ENCODE assay signal across 32 cellular contexts in the genomic region with DNA sequence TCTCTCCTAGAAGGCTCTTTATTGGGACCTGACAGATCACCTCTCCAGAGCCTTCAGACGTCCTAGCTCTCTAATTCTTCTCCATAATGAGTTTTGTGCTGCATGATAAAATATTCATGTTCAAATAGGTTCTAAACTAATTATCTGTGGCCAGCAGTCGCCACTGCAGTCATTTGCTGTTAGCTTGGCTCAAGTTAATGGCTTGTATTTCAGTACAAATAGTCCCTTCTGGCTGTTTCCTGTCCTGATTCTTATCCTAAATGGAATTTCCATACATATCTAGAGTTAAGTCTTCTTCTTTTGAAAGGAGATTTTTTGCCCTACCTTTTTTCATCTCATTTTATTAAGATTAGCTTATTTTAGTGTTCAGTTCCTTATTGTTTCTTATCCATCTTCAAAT.
"Had no signal": no experiment of that assay in that cellular context is flagged by ENCODE, and none has a peak within 500 bp of the region (broad histone marks: within the 10 kb centered on the region; RNA-seq: fewer than 3 reads in every experiment).

No MANE protein-coding gene starts in this region.

- H3K27ac Mint-ChIP-seq: activated B cell treated with CpG ODN at 0.5 μM for 24 hours; activated CD4-positive, alpha-beta memory T cell treated with anti-CD3 and anti-CD28 coated beads for 36 hours; activated CD4-positive, alpha-beta T cell treated with anti-CD3 and anti-CD28 coated beads for 36 hours; activated CD4-positive, alpha-beta T cell treated with anti-CD3 and anti-CD28 coated beads, Interleukin-2, amount 10 ng/mL, durations not matched to agents 24 days and 14 days; activated CD8-positive, alpha-beta memory T cell treated with anti-CD3 and anti-CD28 coated beads, Interleukin-2, amount 10 ng/mL, durations not matched to agents 7 days and 5 days; activated CD8-positive, alpha-beta T cell treated with anti-CD3 and anti-CD28 coated beads, Interleukin-2, amount 10 ng/mL, durations not matched to agents 7 days and 5 days; activated naive CD4-positive, alpha-beta T cell treated with anti-CD3 and anti-CD28 coated beads, Interleukin-2, amount 10 ng/mL, durations not matched to agents 7 days and 5 days; activated naive CD4-positive, alpha-beta T cell treated with anti-CD3 and anti-CD28 coated beads, Interleukin-2, amount 50 U/mL, for 72 hours; activated naive CD8-positive, alpha-beta T cell treated with anti-CD3 and anti-CD28 coated beads, Interleukin-2, amount 10 ng/mL, durations not matched to agents 7 days and 5 days; activated T-cell treated with anti-CD3 and anti-CD28 coated beads, Interleukin-2, amount 50 U/mL, for 72 hours; dendritic cell treated with granulocyte-macrophage colony-stimulating factor and Interleukin-4, amounts not matched to agents 40 ng/mL and 50 ng/mL, for 4 days; effector memory CD8-positive, alpha-beta T cell; T-helper 17 cell; T-helper 2 cell treated with Interferon-gamma antibody and Interleukin-4, amounts not matched to agents 5 μg/mL and 100 μg/mL, for 36 hours had no signal

- H3K9me3 ChIP-seq: ascending aorta, esophagus muscularis mucosa, gastrocnemius medialis, heart right ventricle had no signal

- ATAC-seq: activated CD4-positive, alpha-beta T cell treated with anti-CD3 and anti-CD28 coated beads for 36 hours; activated CD4-positive, CD25-positive, alpha-beta regulatory T cell treated with anti-CD3 and anti-CD28 coated beads, Interleukin-2, amount 50 U/mL, for 24 hours; activated CD8-positive, alpha-beta memory T cell treated with anti-CD3 and anti-CD28 coated beads, Interleukin-2, amount 10 ng/mL, durations not matched to agents 7 days and 5 days; activated CD8-positive, alpha-beta T cell treated with anti-CD3 and anti-CD28 coated beads, Interleukin-2, amount 10 ng/mL, durations not matched to agents 7 days and 5 days; activated naive CD4-positive, alpha-beta T cell treated with anti-CD3 and anti-CD28 coated beads, Interleukin-2, amount 50 U/mL, for 72 hours; activated T-cell treated with anti-CD3 and anti-CD28 coated beads, Interleukin-2, amount 50 U/mL, for 72 hours; effector memory CD8-positive, alpha-beta T cell; foreskin keratinocyte; gastrocnemius medialis; heart right ventricle; T-helper 17 cell had no signal

- DNase-seq: activated B cell treated with CpG ODN at 0.5 μM for 24 hours; activated CD4-positive, alpha-beta memory T cell treated with anti-CD3 and anti-CD28 coated beads for 36 hours; activated CD4-positive, alpha-beta T cell treated with anti-CD3 and anti-CD28 coated beads for 36 hours; activated CD4-positive, alpha-beta T cell treated with anti-CD3 and anti-CD28 coated beads, Interleukin-2, amount 10 ng/mL, durations not matched to agents 24 days and 14 days; activated CD8-positive, alpha-beta memory T cell treated with anti-CD3 and anti-CD28 coated beads, Interleukin-2, amount 10 ng/mL, durations not matched to agents 7 days and 5 days; activated CD8-positive, alpha-beta memory T cell treated with anti-CD3 and anti-CD28 coated beads, Interleukin-2, amount 50 U/mL, for 4 hours; activated CD8-positive, alpha-beta T cell treated with anti-CD3 and anti-CD28 coated beads, Interleukin-2, amount 10 ng/mL, durations not matched to agents 7 days and 5 days; activated gamma-delta T cell; activated naive CD4-positive, alpha-beta T cell; activated naive CD4-positive, alpha-beta T cell treated with anti-CD3 and anti-CD28 coated beads, Interleukin-2, amount 10 ng/mL, durations not matched to agents 7 days and 5 days; activated naive CD8-positive, alpha-beta T cell treated with anti-CD3 and anti-CD28 coated beads, Interleukin-2, amount 10 ng/mL, durations not matched to agents 7 days and 5 days; activated T-cell treated with anti-CD3 and anti-CD28 coated beads, Interleukin-2, amount 50 U/mL, for 1 hour; activated T-cell treated with anti-CD3 and anti-CD28 coated beads, Interleukin-2, amount 50 U/mL, for 72 hours; brain microvascular endothelial cell; effector CD4-positive, alpha-beta T cell; effector memory CD8-positive, alpha-beta T cell; erythroblast; foreskin keratinocyte; gastrocnemius medialis; heart right ventricle; T-helper 17 cell; T1000; WERI-Rb-1 had no signal

- H3K4me1 Mint-ChIP-seq: activated B cell treated with CpG ODN at 0.5 μM for 24 hours; activated CD4-positive, alpha-beta T cell treated with anti-CD3 and anti-CD28 coated beads for 36 hours; activated CD4-positive, alpha-beta T cell treated with anti-CD3 and anti-CD28 coated beads, Interleukin-2, amount 10 ng/mL, durations not matched to agents 24 days and 14 days; activated naive CD4-positive, alpha-beta T cell treated with anti-CD3 and anti-CD28 coated beads, Interleukin-2, amount 10 ng/mL, durations not matched to agents 7 days and 5 days; activated naive CD8-positive, alpha-beta T cell treated with anti-CD3 and anti-CD28 coated beads, Interleukin-2, amount 10 ng/mL, durations not matched to agents 7 days and 5 days had no signal

- H3K27me3 ChIP-seq: ascending aorta, brain microvascular endothelial cell, esophagus muscularis mucosa, foreskin keratinocyte, gastrocnemius medialis, heart right ventricle, hepatocyte had no signal

- H3K27ac ChIP-seq: ascending aorta, brain microvascular endothelial cell, coronary artery, esophagus muscularis mucosa, foreskin keratinocyte, gastrocnemius medialis, heart right ventricle, hepatocyte, WERI-Rb-1 had no signal

- H3K36me3 Mint-ChIP-seq: activated CD4-positive, alpha-beta memory T cell treated with anti-CD3 and anti-CD28 coated beads for 36 hours; activated CD8-positive, alpha-beta memory T cell treated with anti-CD3 and anti-CD28 coated beads, Interleukin-2, amount 10 ng/mL, durations not matched to agents 7 days and 5 days; activated naive CD4-positive, alpha-beta T cell treated with anti-CD3 and anti-CD28 coated beads, Interleukin-2, amount 10 ng/mL, durations not matched to agents 7 days and 5 days; activated naive CD4-positive, alpha-beta T cell treated with anti-CD3 and anti-CD28 coated beads, Interleukin-2, amount 50 U/mL, for 72 hours; activated naive CD8-positive, alpha-beta T cell treated with anti-CD3 and anti-CD28 coated beads, Interleukin-2, amount 10 ng/mL, durations not matched to agents 7 days and 5 days had no signal

- H3K4me1 ChIP-seq: ascending aorta, esophagus muscularis mucosa, foreskin keratinocyte had no signal

- H3K27me3 Mint-ChIP-seq: activated B cell treated with CpG ODN at 0.5 μM for 24 hours; activated CD4-positive, alpha-beta memory T cell treated with anti-CD3 and anti-CD28 coated beads for 36 hours; activated CD4-positive, alpha-beta T cell treated with anti-CD3 and anti-CD28 coated beads for 36 hours; activated CD4-positive, alpha-beta T cell treated with anti-CD3 and anti-CD28 coated beads, Interleukin-2, amount 10 ng/mL, durations not matched to agents 24 days and 14 days; activated CD8-positive, alpha-beta memory T cell treated with anti-CD3 and anti-CD28 coated beads, Interleukin-2, amount 10 ng/mL, durations not matched to agents 7 days and 5 days; activated naive CD4-positive, alpha-beta T cell treated with anti-CD3 and anti-CD28 coated beads, Interleukin-2, amount 10 ng/mL, durations not matched to agents 7 days and 5 days; activated naive CD8-positive, alpha-beta T cell treated with anti-CD3 and anti-CD28 coated beads, Interleukin-2, amount 10 ng/mL, durations not matched to agents 7 days and 5 days; central memory CD8-positive, alpha-beta T cell; dendritic cell treated with granulocyte-macrophage colony-stimulating factor and Interleukin-4, amounts not matched to agents 40 ng/mL and 50 ng/mL, for 4 days; effector memory CD8-positive, alpha-beta T cell; T-helper 17 cell had no signal

- H3K9me3 Mint-ChIP-seq: activated B cell treated with CpG ODN at 0.5 μM for 24 hours; activated CD4-positive, alpha-beta memory T cell treated with anti-CD3 and anti-CD28 coated beads for 36 hours; activated CD4-positive, alpha-beta T cell treated with anti-CD3 and anti-CD28 coated beads, Interleukin-2, amount 10 ng/mL, durations not matched to agents 24 days and 14 days; activated naive CD4-positive, alpha-beta T cell treated with anti-CD3 and anti-CD28 coated beads, Interleukin-2, amount 10 ng/mL, durations not matched to agents 7 days and 5 days; activated naive CD4-positive, alpha-beta T cell treated with anti-CD3 and anti-CD28 coated beads, Interleukin-2, amount 50 U/mL, for 72 hours; activated naive CD8-positive, alpha-beta T cell treated with anti-CD3 and anti-CD28 coated beads, Interleukin-2, amount 10 ng/mL, durations not matched to agents 7 days and 5 days; activated T-cell treated with anti-CD3 and anti-CD28 coated beads, Interleukin-2, amount 50 U/mL, for 72 hours; central memory CD8-positive, alpha-beta T cell; dendritic cell treated with granulocyte-macrophage colony-stimulating factor and Interleukin-4, amounts not matched to agents 40 ng/mL and 50 ng/mL, for 4 days; effector memory CD8-positive, alpha-beta T cell; T-helper 2 cell treated with Interferon-gamma antibody and Interleukin-4, amounts not matched to agents 5 μg/mL and 100 μg/mL, for 36 hours had no signal

- H3K4me3 Mint-ChIP-seq: activated B cell treated with CpG ODN at 0.5 μM for 24 hours; activated CD4-positive, alpha-beta memory T cell treated with anti-CD3 and anti-CD28 coated beads for 36 hours; activated CD4-positive, alpha-beta T cell treated with anti-CD3 and anti-CD28 coated beads for 36 hours; activated CD4-positive, alpha-beta T cell treated with anti-CD3 and anti-CD28 coated beads, Interleukin-2, amount 10 ng/mL, durations not matched to agents 24 days and 14 days; activated CD8-positive, alpha-beta memory T cell treated with anti-CD3 and anti-CD28 coated beads, Interleukin-2, amount 10 ng/mL, durations not matched to agents 7 days and 5 days; activated CD8-positive, alpha-beta T cell treated with anti-CD3 and anti-CD28 coated beads, Interleukin-2, amount 10 ng/mL, durations not matched to agents 7 days and 5 days; activated naive CD4-positive, alpha-beta T cell treated with anti-CD3 and anti-CD28 coated beads, Interleukin-2, amount 10 ng/mL, durations not matched to agents 7 days and 5 days; activated naive CD8-positive, alpha-beta T cell treated with anti-CD3 and anti-CD28 coated beads, Interleukin-2, amount 10 ng/mL, durations not matched to agents 7 days and 5 days; activated T-cell treated with anti-CD3 and anti-CD28 coated beads, Interleukin-2, amount 50 U/mL, for 72 hours; central memory CD8-positive, alpha-beta T cell; dendritic cell treated with granulocyte-macrophage colony-stimulating factor and Interleukin-4, amounts not matched to agents 40 ng/mL and 50 ng/mL, for 4 days; effector memory CD8-positive, alpha-beta T cell; T-helper 17 cell; T-helper 2 cell treated with Interferon-gamma antibody and Interleukin-4, amounts not matched to agents 5 μg/mL and 100 μg/mL, for 36 hours had no signal

- H3K36me3 ChIP-seq: ascending aorta, brain microvascular endothelial cell, esophagus muscularis mucosa, gastrocnemius medialis, heart right ventricle, WERI-Rb-1 had no signal

- H3K4me3 ChIP-seq: ascending aorta, coronary artery, esophagus muscularis mucosa, gastrocnemius medialis, heart right ventricle, hepatocyte had no signal
